Comparison of ENCODE assay signal across 20 cellular contexts in the genomic region with DNA sequence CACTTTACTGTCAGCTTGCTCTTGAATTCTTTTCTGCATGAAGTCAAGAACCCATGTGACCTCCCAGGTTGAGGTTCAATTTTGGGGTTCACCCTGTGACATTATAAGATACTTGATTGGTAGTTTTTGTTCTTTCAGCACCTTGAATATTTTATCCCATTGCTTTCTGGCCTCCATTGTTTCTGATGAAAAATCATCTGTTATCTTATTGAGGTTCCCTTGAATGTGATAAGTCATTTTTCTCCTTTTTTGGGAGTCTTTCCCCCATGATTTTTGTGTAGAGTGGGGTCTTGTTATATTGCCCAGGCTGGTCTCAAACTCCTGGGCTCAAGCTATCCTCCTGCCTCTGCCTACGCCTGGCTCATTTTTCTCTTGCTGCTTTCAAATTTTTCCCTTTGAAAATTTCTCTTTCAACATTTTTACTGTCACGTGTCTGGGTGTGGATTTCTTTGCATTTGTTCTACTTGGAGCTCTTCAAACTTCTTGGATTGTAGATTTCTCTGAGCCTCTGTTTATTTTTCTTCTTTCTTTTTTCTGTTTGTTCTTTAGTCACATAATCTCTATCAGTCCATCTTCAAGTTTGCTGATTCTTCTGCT. TPM values are rescaled to one million over a fixed set of nuclear protein-coding genes. Genes with fewer than 3 reads are reported as not detected.
DNase-seq lines count a peak whose midpoint lies in the region; ATAC-seq, FAIRE-seq and TF ChIP-seq lines count a peak whose summit lies in the region.
"Had no signal": no experiment of that assay in that cellular context is flagged by ENCODE, and none has a peak within 500 bp of the region (broad histone marks: within the 10 kb centered on the region; RNA-seq: fewer than 3 reads in every experiment).

No MANE protein-coding gene starts in this region.

- RAD21 ChIA-PET in HCT116 (lab: Charles Lee; ENCODE audit: low non-redundant PET in 1 of 2, low total read pairs in 2 of 2, uncharacterized antibody in 2 of 2, unreplicated experiment in 2 of 2), result no interaction called here

- H3K9me3 ChIP-seq in HCT116 (ENCODE audit: control insufficient read depth in 1 of 2, insufficient read depth in 1 of 2, low read depth in 1 of 2, low read length in 2 of 2) (0 out of 4 replicates have a peak, but pooled peaks cover 4 to 9% of the 10 kb centered on the region in 2 experiments), adipocyte (ENCODE audit: control insufficient read depth, low read length) (peaks cover 43% of the 10 kb centered on the region), K562 (replicated peaks; ENCODE audit: control insufficient read depth, insufficient read depth, low read depth, low read length) (no peaks in the 10 kb centered on the region), SJCRH30 (replicated peaks) (peaks cover 7% of the 10 kb centered on the region)

- H3K4me1 ChIP-seq in HCT116 (ENCODE audit: control insufficient read depth in 1 of 2, insufficient read depth in 2 of 2, low read length in 2 of 2) (no peaks in the 10 kb centered on the region), adipocyte (ENCODE audit: control insufficient read depth, insufficient read depth, low read length) (peaks cover 13% of the 10 kb centered on the region), K562 (replicated peaks in 1 of 2; ENCODE audit: control insufficient read depth in 2 of 2, insufficient read depth in 2 of 2, low read length in 2 of 2) (no peaks in the 10 kb centered on the region), SJCRH30 (no peaks in the 10 kb centered on the region)

- ATAC-seq in HCT116, result no peak
- ATAC-seq in K562, result no peak
- ATAC-seq in HG03135 (IDR thresholded peaks at IDR 0.05; ENCODE audit: unreplicated experiment), result no peak
- ATAC-seq in GM18907 (IDR thresholded peaks at IDR 0.05; ENCODE audit: unreplicated experiment), result no peak

- no peak for TF ChIP-seq CTCF in HCT116 (IDR thresholded peaks at IDR 0.05 in 2 of 3, conservative IDR thresholded peaks at IDR 0.05 in 1 of 3; ENCODE audit: borderline replicate concordance in 1 of 3, insufficient read depth in 1 of 3, low read depth in 2 of 3, low read length in 2 of 3)
- TF ChIP-seq CTCF in K562 (IDR thresholded peaks at IDR 0.05 in 2 of 3, conservative IDR thresholded peaks at IDR 0.05 in 1 of 3; ENCODE audit: insufficient read depth in 2 of 3, low read depth in 1 of 3, low read length in 3 of 3), result no peak

- no peak overlapping the region for H3K9ac ChIP-seq in HCT116 (ENCODE audit: low read length)
- no peak overlapping the region for H3K9ac ChIP-seq in adipocyte (ENCODE audit: low read length)
- no peak overlapping the region for H3K9ac ChIP-seq in K562 (ENCODE audit: insufficient read depth in 1 of 2, low read depth in 2 of 2, low read length in 2 of 2)
- H3K9ac ChIP-seq: GM23248 had no signal

- H3K9me2 ChIP-seq in HCT116 (ENCODE audit: insufficient read depth), result no peaks in the 10 kb centered on the region

- H3K4me2 ChIP-seq in HCT116 (ENCODE audit: low read length), result no peak overlapping the region
- H3K4me2 ChIP-seq in K562 (ENCODE audit: insufficient read depth, low read length), result no peak overlapping the region

- H3K27ac ChIP-seq in HCT116 (ENCODE audit: low read depth, low read length), result no peak overlapping the region
- H3K27ac ChIP-seq in K562 (ENCODE audit: extremely low read depth, low read depth, low read length), result no peak overlapping the region
- no peak overlapping the region for H3K27ac ChIP-seq in SJCRH30
- H3K27ac ChIP-seq: GM23248 had no signal

- CTCF ChIA-PET in HCT116 (lab: Charles Lee), result no interaction called here
- CTCF ChIA-PET in K562 (lab: Yijun Ruan, JAX; ENCODE audit: low intra/inter-chr PET ratio), result no interaction called here

- intact Hi-C loops in HCT116 (cut with micrococcal nuclease) (no loop called here), K562 (cut with micrococcal nuclease) (no loop called here)

- H3K36me3 ChIP-seq in HCT116 (ENCODE audit: control insufficient read depth in 1 of 2, insufficient read depth in 2 of 2, low read length in 2 of 2) (no peaks in the 10 kb centered on the region), adipocyte (ENCODE audit: control insufficient read depth, insufficient read depth, low read length, severe bottlenecking) (no peaks in the 10 kb centered on the region), K562 (ENCODE audit: control insufficient read depth, insufficient read depth, low read length) (no peaks in the 10 kb centered on the region), SJCRH30 (no peaks in the 10 kb centered on the region)

- POLR2A ChIA-PET in HCT116 (lab: Charles Lee) (no interaction called here), K562 (lab: Yijun Ruan, JAX) (no interaction called here)

- no peaks in the 10 kb centered on the region for H3K27me3 ChIP-seq in HCT116 (ENCODE audit: insufficient read depth, low read length)
- no peaks in the 10 kb centered on the region for H3K27me3 ChIP-seq in adipocyte (replicated peaks; ENCODE audit: control insufficient read depth, insufficient read depth, low read length)
- no peaks in the 10 kb centered on the region for H3K27me3 ChIP-seq in K562 (ENCODE audit: control insufficient read depth in 2 of 2, insufficient read depth in 2 of 2, low read length in 2 of 2)
- no peaks in the 10 kb centered on the region for H3K27me3 ChIP-seq in SJCRH30

- in situ Hi-C loops in K562 (cut with MboI), result no loop called here

- WGBS in K562 (ENCODE audit: insufficient coverage, low coverage, missing lambda C conversion rate), result 7% methylated on average over 2 of the region's 2 CpGs

- BruUV-seq in HCT116 (replicated peaks; lab: Mats Ljungman, UMichigan), result no TSS peak
- BruUV-seq in K562 (replicated peaks; lab: Mats Ljungman, UMichigan), result no TSS peak

- FAIRE-seq in K562 (lab: Jason Lieb, UNC), result no peak
- FAIRE-seq: GM12892, GM19239, H1 had no signal

- no peaks in the 10 kb centered on the region for H3K9me1 ChIP-seq in K562 (ENCODE audit: control insufficient read depth, insufficient read depth, low read length)

- no peaks in the 10 kb centered on the region for H3K79me2 ChIP-seq in HCT116 (ENCODE audit: insufficient read depth, low read length)
- no peaks in the 10 kb centered on the region for H3K79me2 ChIP-seq in K562 (ENCODE audit: control insufficient read depth, insufficient read depth, low read length)

- TF ChIP-seq RAD21 in HCT116 (IDR thresholded peaks at IDR 0.05; ENCODE audit: low read depth) (no peak), K562 (CRISPR knock-in tag; conservative IDR thresholded peaks at IDR 0.05 in 1 of 2, IDR thresholded peaks at IDR 0.05 in 1 of 2) (no peak)

- TF ChIP-seq POLR2A in HCT116 (IDR thresholded peaks at IDR 0.05; ENCODE audit: borderline replicate concordance, extremely low read depth, insufficient read depth, insufficient read length) (no peak), K562 (conservative IDR thresholded peaks at IDR 0.05) (no peak)

- H4K20me1 ChIP-seq in HCT116 (ENCODE audit: insufficient read depth) (no peaks in the 10 kb centered on the region), K562 (replicated peaks; ENCODE audit: control insufficient read depth, insufficient read depth, low read length) (no peaks in the 10 kb centered on the region)

- TF ChIP-seq EP300 in K562 (IDR thresholded peaks at IDR 0.05; ENCODE audit: low read length), result no peak

- DNase-seq in HCT116 (ENCODE audit: low read depth, low spot score) (no peak), OCI-M1 (lab: John Stamatoyannopoulos, UW) (peak; percentile 27), adipocyte (ENCODE audit: low read depth) (no peak), K562 (ENCODE audit: extremely low read depth in 1 of 4, low spot score in 3 of 4) (no peak), SJCRH30 (no peak), NCI-H2081 treated with DMSO at 0.1 percent for 48 hours (lab: John Stamatoyannopoulos, UW) (no peak)
- DNase-seq: C1 segment of cervical spinal cord; Calu3; CD4-positive, alpha-beta memory T cell; COR-L47; DMS53; DMS79 treated with DMSO at 0.1 percent for 48 hours; GF-D8; GM23248; H9 had no signal

- no peak overlapping the region for H3K4me3 ChIP-seq in HCT116 (replicated peaks in 1 of 2; ENCODE audit: low read depth in 1 of 2, low read length in 2 of 2)
- H3K4me3 ChIP-seq in adipocyte (ENCODE audit: low read length), result peak overlapping the region; percentile 50
- no peak overlapping the region for H3K4me3 ChIP-seq in K562
- H3K4me3 ChIP-seq in SJCRH30, result no peak overlapping the region
- H3K4me3 ChIP-seq: GM23248 had no signal

- no peak overlapping the region for H2AFZ ChIP-seq in HCT116 (ENCODE audit: low read depth, low read length, poor library complexity, severe bottlenecking)
- H2AFZ ChIP-seq in K562 (ENCODE audit: low read depth, low read length), result no peak overlapping the region
- H2AFZ ChIP-seq: GM23248 had no signal

TF ChIP-seq in HCT116, 20 proteins besides CTCF, POLR2A, EP300 and RAD21 (continues in another document):
- TF ChIP-seq ELF1 (IDR thresholded peaks at IDR 0.05; ENCODE audit: borderline replicate concordance, low read depth), result no peak

TF ChIP-seq in K562, 482 proteins besides CTCF, POLR2A, EP300 and RAD21 (continues in another document):
- TF ChIP-seq CBX3 (IDR thresholded peaks at IDR 0.05; ENCODE audit: borderline replicate concordance in 1 of 2, low read length in 2 of 2), result peak in 1 of 2 experiments; percentile 50; a peak in 1 of 3 replicates
- TF ChIP-seq TEAD4 (IDR thresholded peaks at IDR 0.05; ENCODE audit: low read length), result no peak
- no peak for TF ChIP-seq TEAD4 (CRISPR knock-in tag; IDR thresholded peaks at IDR 0.05; ENCODE audit: borderline replicate concordance)
- TF ChIP-seq HOXB6 (CRISPR knock-in tag; IDR thresholded peaks at IDR 0.05; ENCODE audit: borderline replicate concordance), result no peak

RNA-seq across cellular contexts. Expression of a gene that starts 20.8 kb away (rescaled TPM):
- total RNA-seq in HCT116 (2021; ENCODE audit: unreplicated experiment) (44.1 TPM), K562 (2014; rRNA removed) (0.59 and 0.86 TPM in 2 replicates), K562 (2014; rRNA removed; fragmentation: Illumina TruSeq; extraction: Trizol) (0.40 and 0.51 TPM in 2 replicates), K562 (2015; rRNA removed; fragmentation: Illumina TruSeq; extraction: Trizol) (0.29 and 0.34 TPM in 2 replicates), K562 (2021) (0.44 and 0.83 TPM in 2 replicates)
- polyA plus RNA-seq in HCT116 (2012), result 18.8 and 21.0 TPM in 2 replicates
- 0.58 and 0.62 TPM in 2 replicates for total RNA-seq in K562 (2011; cell fraction: chromatin; rRNA removed; ENCODE audit: low replicate concordance)
- total RNA-seq in K562 (2011; cell fraction: nucleolus; rRNA removed), result 0.17 and 0.79 TPM in 2 replicates
- 0.51 and 1.1 TPM in 2 replicates for total RNA-seq in K562 (2011; cell fraction: nucleoplasm; rRNA removed)
- polyA plus RNA-seq in K562 (2011; rRNA removed) (0.11 and 0.35 TPM in 2 replicates), K562 (2014; fragmentation: Illumina TruSeq; extraction: Trizol) (0.22 and 0.30 TPM in 2 replicates), K562 (2014; fragmentation: Nextera tagmentation; extraction: Ambion mirVana) (under 1 TPM; 0.11 to 0.17 TPM), K562 (2014; rRNA removed) (0.24 and 0.25 TPM in 2 replicates)
- polyA plus RNA-seq in K562 (2011; cell fraction: cytosol; rRNA removed), result 0.19 and 0.27 TPM in 2 replicates
- polyA plus RNA-seq in K562 (2011; cell fraction: nucleus; rRNA removed), result 0.11 and 0.18 TPM in 2 replicates
- polyA plus RNA-seq in K562 (2012), result 0.40 and 0.64 TPM in 2 replicates
- 0.36 and 1.3 TPM in 2 replicates for polyA minus RNA-seq in K562 (2011; rRNA and poly(A)+ RNA removed)
- 0.10 and 1.2 TPM in 2 replicates for polyA minus RNA-seq in K562 (2011; cell fraction: cytosol; rRNA and poly(A)+ RNA removed)
- polyA minus RNA-seq in K562 (2011; cell fraction: nucleus; rRNA and poly(A)+ RNA removed), result 0.13 TPM in 1 of 2 replicates, not detected in the other
- total RNA-seq in SJCRH30 (2014; rRNA removed; shearing (Covaris generic)), result 17.9 and 18.3 TPM in 2 replicates
